20 cellular contexts compared by ENCODE assay signal in the genomic region with DNA sequence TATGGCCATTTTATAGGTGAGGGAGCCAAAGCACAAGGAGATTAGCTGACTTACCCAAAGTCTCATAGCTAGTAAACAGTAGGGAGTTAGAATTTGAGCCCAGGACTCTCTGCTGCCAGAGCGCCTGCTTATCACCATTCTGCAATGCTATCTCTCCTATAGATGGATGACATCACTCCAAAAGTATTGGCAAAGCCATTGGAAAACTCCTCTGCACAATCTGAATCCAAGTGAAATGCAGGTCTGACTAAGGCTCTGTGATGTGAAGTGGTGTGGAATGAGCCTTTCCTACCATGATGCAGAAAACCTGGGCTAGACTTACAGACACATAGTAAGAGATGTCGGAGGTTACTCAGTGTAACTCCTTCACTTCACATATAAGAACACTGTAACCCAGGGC.
DNase-seq lines count a peak whose midpoint lies in the region; FAIRE-seq and TF ChIP-seq lines count a peak whose summit lies in the region.
"Had no signal": no experiment of that assay in that cellular context is flagged by ENCODE, and none has a peak within 500 bp of the region (broad histone marks: within the 10 kb centered on the region; RNA-seq: fewer than 3 reads in every experiment).

No MANE protein-coding gene starts in this region.

- H2BK12ac ChIP-seq in trophoblast cell (ENCODE audit: low read length) (no peak overlapping the region), mesenchymal stem cell (ENCODE audit: low read length in 2 of 2) (no peak overlapping the region)

- no peak overlapping the region for H4K12ac ChIP-seq in trophoblast cell (ENCODE audit: low read depth, low read length)

- H2BK120ac ChIP-seq in trophoblast cell (ENCODE audit: insufficient read depth, low read length, poor library complexity) (no peak overlapping the region), mesenchymal stem cell (ENCODE audit: low read depth, low read length) (no peak overlapping the region)

- no peaks in the 10 kb centered on the region for H3K79me2 ChIP-seq in astrocyte (ENCODE audit: insufficient read depth, low read length)
- no peaks in the 10 kb centered on the region for H3K79me2 ChIP-seq in trophoblast cell (ENCODE audit: control insufficient read depth, insufficient read depth, low read length, poor library complexity)

- no CpG with 5 or more reads among the region's 2 CpGs for WGBS in trophoblast cell (ENCODE audit: extremely low coverage, insufficient coverage, insufficient read length)
- 100% methylated on average over 2 of the region's 2 CpGs for whole genome bisulfite sequencing in mesenchymal stem cell

- H3K14ac ChIP-seq in trophoblast cell (ENCODE audit: low read length) (no peak overlapping the region), mesenchymal stem cell (ENCODE audit: low read length in 2 of 2) (no peak overlapping the region)

- no peak overlapping the region for H3K27ac Mint-ChIP-seq in astrocyte (ENCODE audit: unreplicated experiment)
- H3K27ac Mint-ChIP-seq: CD4-positive, CD25-positive, alpha-beta regulatory T cell; CD8-positive, alpha-beta memory T cell; H9 had no signal

- no peak overlapping the region for H3K27ac ChIP-seq in astrocyte (ENCODE audit: low read depth, low read length)
- H3K27ac ChIP-seq in trophoblast cell (ENCODE audit: low read depth, low read length): no peak overlapping the region
- no peak overlapping the region for H3K27ac ChIP-seq in mesenchymal stem cell (ENCODE audit: low read length, poor library complexity, severe bottlenecking)

- H2BK15ac ChIP-seq in mesenchymal stem cell (ENCODE audit: low read depth, poor library complexity, severe bottlenecking): no peak overlapping the region

- H2AFZ ChIP-seq in astrocyte (ENCODE audit: low read depth, low read length) (no peak overlapping the region), trophoblast cell (ENCODE audit: insufficient read depth, low read length, poor library complexity) (no peak overlapping the region), mesenchymal stem cell (ENCODE audit: low read depth, low read length) (no peak overlapping the region)

- H3K4me2 ChIP-seq in astrocyte (ENCODE audit: low read length) (no peak overlapping the region), trophoblast cell (ENCODE audit: low read length) (no peak overlapping the region), mesenchymal stem cell (ENCODE audit: low read length, poor library complexity, severe bottlenecking) (no peak overlapping the region)

- H3K4me1 ChIP-seq in astrocyte (ENCODE audit: insufficient read depth, low read length) (no peaks in the 10 kb centered on the region), trophoblast cell (ENCODE audit: control insufficient read depth in 1 of 2, insufficient read depth in 2 of 2, low read length in 2 of 2) (no peaks in the 10 kb centered on the region), mesenchymal stem cell (ENCODE audit: control insufficient read depth, insufficient read depth, low read depth, low read length) (no peaks in the 10 kb centered on the region)
- H3K4me1 ChIP-seq: BE2C had no signal

- H2AK5ac ChIP-seq in trophoblast cell (ENCODE audit: low read length) (no peak overlapping the region), mesenchymal stem cell (ENCODE audit: low read length, severe bottlenecking) (no peak overlapping the region)

- H3K4me1 Mint-ChIP-seq in astrocyte (ENCODE audit: low read depth, unreplicated experiment): peaks cover 3% of the 10 kb centered on the region
- H3K4me1 Mint-ChIP-seq: CD4-positive, CD25-positive, alpha-beta regulatory T cell; CD8-positive, alpha-beta memory T cell; H9 had no signal

- TF ChIP-seq CTCF in astrocyte (IDR thresholded peaks at IDR 0.05; ENCODE audit: insufficient read depth, low read depth, low read length): no peak
- TF ChIP-seq CTCF in fibroblast of the aortic adventitia (IDR thresholded peaks at IDR 0.05; ENCODE audit: insufficient read depth, low read length): no peak

- H4K8ac ChIP-seq in trophoblast cell (ENCODE audit: low read depth, low read length) (no peak overlapping the region), mesenchymal stem cell (ENCODE audit: low read length) (no peak overlapping the region)

- H3K27me3 ChIP-seq in astrocyte (ENCODE audit: insufficient read depth, low read length) (no peaks in the 10 kb centered on the region), trophoblast cell (ENCODE audit: insufficient read depth, low read length) (no peaks in the 10 kb centered on the region), mesenchymal stem cell (ENCODE audit: control insufficient read depth in 1 of 2, insufficient read depth in 1 of 2, low read length in 2 of 2) (no peaks in the 10 kb centered on the region)
- H3K27me3 ChIP-seq: BE2C had no signal

- peak; percentile 4 for DNase-seq in ELR (ENCODE audit: low read depth)
- DNase-seq in astrocyte (ENCODE audit: low read depth): peak; percentile 3
- peak; percentile 1 for DNase-seq in fibroblast of the aortic adventitia (ENCODE audit: low read depth)
- DNase-seq in trophoblast cell: peak; percentile 69 to 88
- no peak for DNase-seq in NCI-H1417 treated with DMSO at 0.1 percent for 48 hours (lab: John Stamatoyannopoulos, UW)
- no peak for DNase-seq in NCI-H187 (lab: John Stamatoyannopoulos, UW)
- DNase-seq in mesenchymal stem cell: no peak
- DNase-seq: ACHN; BE2C; C1 segment of cervical spinal cord; CD4-positive, CD25-positive, alpha-beta regulatory T cell; CD8-positive, alpha-beta memory T cell; COR-L47; DMS 273 treated with DMSO at 0.1 percent for 48 hours; DMS53; DND-41; GF-D8; H9 had no signal

- H3K79me1 ChIP-seq in trophoblast cell (ENCODE audit: low read length) (no peaks in the 10 kb centered on the region), mesenchymal stem cell (replicated peaks; ENCODE audit: low read length, poor library complexity, severe bottlenecking) (no peaks in the 10 kb centered on the region)

- H3K9me3 Mint-ChIP-seq in astrocyte (ENCODE audit: unreplicated experiment): no peaks in the 10 kb centered on the region
- H3K9me3 Mint-ChIP-seq: H9 had no signal

- H3K9ac ChIP-seq in astrocyte (ENCODE audit: low read length): no peak overlapping the region
- no peak overlapping the region for H3K9ac ChIP-seq in trophoblast cell (ENCODE audit: low read length)
- no peak overlapping the region for H3K9ac ChIP-seq in mesenchymal stem cell (ENCODE audit: low read length)

- H3K36me3 ChIP-seq in astrocyte (ENCODE audit: insufficient read depth, low read length) (no peaks in the 10 kb centered on the region), trophoblast cell (ENCODE audit: control insufficient read depth in 1 of 2, insufficient read depth in 2 of 2, low read length in 2 of 2) (no peaks in the 10 kb centered on the region), mesenchymal stem cell (ENCODE audit: control insufficient read depth in 1 of 2, insufficient read depth in 2 of 2, low read depth in 1 of 2, low read length in 2 of 2) (no peaks in the 10 kb centered on the region)
- H3K36me3 ChIP-seq: BE2C had no signal

- H3K23ac ChIP-seq in trophoblast cell (ENCODE audit: low read length) (no peak overlapping the region), mesenchymal stem cell (ENCODE audit: low read length in 2 of 2) (no peak overlapping the region)

- no peak overlapping the region for H3K4me3 ChIP-seq in astrocyte (ENCODE audit: insufficient read depth, low read depth, low read length)
- H3K4me3 ChIP-seq in fibroblast of the aortic adventitia (ENCODE audit: low read depth, low read length): no peak overlapping the region
- H3K4me3 ChIP-seq in trophoblast cell (ENCODE audit: low read depth, low read length): no peak overlapping the region
- H3K4me3 ChIP-seq in mesenchymal stem cell (ENCODE audit: insufficient read depth in 1 of 2, low read depth in 1 of 2, low read length in 2 of 2): no peak overlapping the region

- H3K9me3 ChIP-seq in astrocyte (ENCODE audit: insufficient read depth, low read depth, low read length): no peaks in the 10 kb centered on the region
- no peaks in the 10 kb centered on the region for H3K9me3 ChIP-seq in trophoblast cell (ENCODE audit: insufficient read depth, low read depth, low read length)
- peaks cover 4% of the 10 kb centered on the region for H3K9me3 ChIP-seq in mesenchymal stem cell (ENCODE audit: control insufficient read depth, low read length)
- H3K9me3 ChIP-seq: BE2C had no signal

- H3K27me3 Mint-ChIP-seq in astrocyte (ENCODE audit: low read depth, unreplicated experiment): no peaks in the 10 kb centered on the region
- H3K27me3 Mint-ChIP-seq: CD4-positive, CD25-positive, alpha-beta regulatory T cell; CD8-positive, alpha-beta memory T cell had no signal

- no peaks in the 10 kb centered on the region for H3K36me3 Mint-ChIP-seq in astrocyte (ENCODE audit: low read depth, unreplicated experiment)
- H3K36me3 Mint-ChIP-seq: CD4-positive, CD25-positive, alpha-beta regulatory T cell; CD8-positive, alpha-beta memory T cell had no signal

- no peak overlapping the region for H3K4me3 Mint-ChIP-seq in astrocyte (ENCODE audit: unreplicated experiment)
- H3K4me3 Mint-ChIP-seq: CD4-positive, CD25-positive, alpha-beta regulatory T cell; CD8-positive, alpha-beta memory T cell; H9 had no signal

- H3K18ac ChIP-seq in trophoblast cell (ENCODE audit: low read length) (no peak overlapping the region), mesenchymal stem cell (ENCODE audit: low read depth in 1 of 2, low read length in 2 of 2) (no peak overlapping the region)

- H3K4ac ChIP-seq in trophoblast cell (ENCODE audit: low read depth, low read length) (no peak overlapping the region), mesenchymal stem cell (ENCODE audit: low read depth in 1 of 2, low read length in 2 of 2) (no peak overlapping the region)

- no peak overlapping the region for H4K91ac ChIP-seq in trophoblast cell (ENCODE audit: low read depth, low read length)
- H4K91ac ChIP-seq in mesenchymal stem cell (ENCODE audit: low read length): no peak overlapping the region

- no peaks in the 10 kb centered on the region for H4K20me1 ChIP-seq in astrocyte (ENCODE audit: insufficient read depth, low read length)

- H2BK5ac ChIP-seq in trophoblast cell (ENCODE audit: low read depth, low read length, poor library complexity): no peak overlapping the region
- H2BK5ac ChIP-seq in mesenchymal stem cell (ENCODE audit: low read depth, low read length, poor library complexity, severe bottlenecking): no peak overlapping the region

- no peak for FAIRE-seq in astrocyte (lab: Jason Lieb, UNC)
- FAIRE-seq: A204.1, H1 had no signal

Comparison
In these comparisons a context has a peak if more than half of its experiments do, and no peak if none do; other contexts are left out.
1. DNase-seq: peak in ELR (single experiment), astrocyte (single experiment), fibroblast of the aortic adventitia (single experiment) and trophoblast cell (2 of 2); none in NCI-H1417 treated with DMSO at 0.1 percent for 48 hours (single experiment), NCI-H187 (0 of 2) and mesenchymal stem cell (single experiment).